ENCODE assay signal across 1 cellular context in the genomic region with DNA sequence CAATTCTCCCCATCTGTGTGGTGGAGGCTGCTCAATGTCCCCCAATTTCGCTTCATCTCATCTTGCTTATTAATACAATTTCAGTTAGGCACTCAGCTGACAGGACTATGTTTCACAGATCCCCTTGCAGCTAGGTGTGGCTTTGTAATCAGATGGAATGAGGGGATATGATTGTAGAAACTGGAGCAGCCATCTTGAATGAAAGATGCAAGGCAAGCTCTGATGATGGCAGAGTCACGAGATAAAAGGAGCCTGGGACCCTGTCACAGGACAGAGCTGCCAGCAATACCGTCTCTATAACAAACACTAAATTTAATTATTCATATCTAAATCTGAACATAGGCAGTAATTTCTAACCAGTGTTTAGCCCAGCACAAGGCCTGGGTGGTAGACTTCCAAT.
TF ChIP-seq lines count a peak whose summit lies in the region.

No MANE protein-coding gene starts in this region.

TF ChIP-seq in GM23338, 12 proteins besides CTCF, POLR2A, EP300 and RAD21 (continued from another document):
- TF ChIP-seq, protein P1, sequence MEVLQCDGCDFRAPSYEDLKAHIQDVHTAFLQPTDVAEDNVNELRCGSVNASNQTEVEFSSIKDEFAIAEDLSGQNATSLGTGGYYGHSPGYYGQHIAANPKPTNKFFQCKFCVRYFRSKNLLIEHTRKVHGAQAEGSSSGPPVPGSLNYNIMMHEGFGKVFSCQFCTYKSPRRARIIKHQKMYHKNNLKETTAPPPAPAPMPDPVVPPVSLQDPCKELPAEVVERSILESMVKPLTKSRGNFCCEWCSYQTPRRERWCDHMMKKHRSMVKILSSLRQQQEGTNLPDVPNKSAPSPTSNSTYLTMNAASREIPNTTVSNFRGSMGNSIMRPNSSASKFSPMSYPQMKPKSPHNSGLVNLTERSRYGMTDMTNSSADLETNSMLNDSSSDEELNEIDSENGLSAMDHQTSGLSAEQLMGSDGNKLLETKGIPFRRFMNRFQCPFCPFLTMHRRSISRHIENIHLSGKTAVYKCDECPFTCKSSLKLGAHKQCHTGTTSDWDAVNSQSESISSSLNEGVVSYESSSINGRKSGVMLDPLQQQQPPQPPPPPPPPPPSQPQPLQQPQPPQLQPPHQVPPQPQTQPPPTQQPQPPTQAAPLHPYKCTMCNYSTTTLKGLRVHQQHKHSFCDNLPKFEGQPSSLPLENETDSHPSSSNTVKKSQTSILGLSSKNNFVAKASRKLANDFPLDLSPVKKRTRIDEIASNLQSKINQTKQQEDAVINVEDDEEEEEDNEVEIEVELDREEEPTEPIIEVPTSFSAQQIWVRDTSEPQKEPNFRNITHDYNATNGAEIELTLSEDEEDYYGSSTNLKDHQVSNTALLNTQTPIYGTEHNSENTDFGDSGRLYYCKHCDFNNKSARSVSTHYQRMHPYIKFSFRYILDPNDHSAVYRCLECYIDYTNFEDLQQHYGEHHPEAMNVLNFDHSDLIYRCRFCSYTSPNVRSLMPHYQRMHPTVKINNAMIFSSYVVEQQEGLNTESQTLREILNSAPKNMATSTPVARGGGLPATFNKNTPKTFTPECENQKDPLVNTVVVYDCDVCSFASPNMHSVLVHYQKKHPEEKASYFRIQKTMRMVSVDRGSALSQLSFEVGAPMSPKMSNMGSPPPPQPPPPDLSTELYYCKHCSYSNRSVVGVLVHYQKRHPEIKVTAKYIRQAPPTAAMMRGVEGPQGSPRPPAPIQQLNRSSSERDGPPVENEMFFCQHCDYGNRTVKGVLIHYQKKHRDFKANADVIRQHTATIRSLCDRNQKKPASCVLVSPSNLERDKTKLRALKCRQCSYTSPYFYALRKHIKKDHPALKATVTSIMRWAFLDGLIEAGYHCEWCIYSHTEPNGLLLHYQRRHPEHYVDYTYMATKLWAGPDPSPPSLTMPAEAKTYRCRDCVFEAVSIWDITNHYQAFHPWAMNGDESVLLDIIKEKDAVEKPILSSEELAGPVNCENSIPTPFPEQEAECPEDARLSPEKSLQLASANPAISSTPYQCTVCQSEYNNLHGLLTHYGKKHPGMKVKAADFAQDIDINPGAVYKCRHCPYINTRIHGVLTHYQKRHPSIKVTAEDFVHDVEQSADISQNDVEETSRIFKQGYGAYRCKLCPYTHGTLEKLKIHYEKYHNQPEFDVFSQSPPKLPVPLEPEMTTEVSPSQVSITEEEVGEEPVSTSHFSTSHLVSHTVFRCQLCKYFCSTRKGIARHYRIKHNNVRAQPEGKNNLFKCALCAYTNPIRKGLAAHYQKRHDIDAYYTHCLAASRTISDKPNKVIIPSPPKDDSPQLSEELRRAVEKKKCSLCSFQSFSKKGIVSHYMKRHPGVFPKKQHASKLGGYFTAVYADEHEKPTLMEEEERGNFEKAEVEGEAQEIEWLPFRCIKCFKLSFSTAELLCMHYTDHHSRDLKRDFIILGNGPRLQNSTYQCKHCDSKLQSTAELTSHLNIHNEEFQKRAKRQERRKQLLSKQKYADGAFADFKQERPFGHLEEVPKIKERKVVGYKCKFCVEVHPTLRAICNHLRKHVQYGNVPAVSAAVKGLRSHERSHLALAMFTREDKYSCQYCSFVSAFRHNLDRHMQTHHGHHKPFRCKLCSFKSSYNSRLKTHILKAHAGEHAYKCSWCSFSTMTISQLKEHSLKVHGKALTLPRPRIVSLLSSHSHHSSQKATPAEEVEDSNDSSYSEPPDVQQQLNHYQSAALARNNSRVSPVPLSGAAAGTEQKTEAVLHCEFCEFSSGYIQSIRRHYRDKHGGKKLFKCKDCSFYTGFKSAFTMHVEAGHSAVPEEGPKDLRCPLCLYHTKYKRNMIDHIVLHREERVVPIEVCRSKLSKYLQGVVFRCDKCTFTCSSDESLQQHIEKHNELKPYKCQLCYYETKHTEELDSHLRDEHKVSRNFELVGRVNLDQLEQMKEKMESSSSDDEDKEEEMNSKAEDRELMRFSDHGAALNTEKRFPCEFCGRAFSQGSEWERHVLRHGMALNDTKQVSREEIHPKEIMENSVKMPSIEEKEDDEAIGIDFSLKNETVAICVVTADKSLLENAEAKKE (CRISPR knock-in tag; IDR thresholded peaks at IDR 0.05) = no peak
- TF ChIP-seq, protein P2, sequence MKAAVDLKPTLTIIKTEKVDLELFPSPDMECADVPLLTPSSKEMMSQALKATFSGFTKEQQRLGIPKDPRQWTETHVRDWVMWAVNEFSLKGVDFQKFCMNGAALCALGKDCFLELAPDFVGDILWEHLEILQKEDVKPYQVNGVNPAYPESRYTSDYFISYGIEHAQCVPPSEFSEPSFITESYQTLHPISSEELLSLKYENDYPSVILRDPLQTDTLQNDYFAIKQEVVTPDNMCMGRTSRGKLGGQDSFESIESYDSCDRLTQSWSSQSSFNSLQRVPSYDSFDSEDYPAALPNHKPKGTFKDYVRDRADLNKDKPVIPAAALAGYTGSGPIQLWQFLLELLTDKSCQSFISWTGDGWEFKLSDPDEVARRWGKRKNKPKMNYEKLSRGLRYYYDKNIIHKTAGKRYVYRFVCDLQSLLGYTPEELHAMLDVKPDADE (IDR thresholded peaks at IDR 0.05) = no peak
- TF ChIP-seq ZNF114 (CRISPR knock-in tag; IDR thresholded peaks at IDR 0.05) = no peak
